In the genomic region with DNA sequence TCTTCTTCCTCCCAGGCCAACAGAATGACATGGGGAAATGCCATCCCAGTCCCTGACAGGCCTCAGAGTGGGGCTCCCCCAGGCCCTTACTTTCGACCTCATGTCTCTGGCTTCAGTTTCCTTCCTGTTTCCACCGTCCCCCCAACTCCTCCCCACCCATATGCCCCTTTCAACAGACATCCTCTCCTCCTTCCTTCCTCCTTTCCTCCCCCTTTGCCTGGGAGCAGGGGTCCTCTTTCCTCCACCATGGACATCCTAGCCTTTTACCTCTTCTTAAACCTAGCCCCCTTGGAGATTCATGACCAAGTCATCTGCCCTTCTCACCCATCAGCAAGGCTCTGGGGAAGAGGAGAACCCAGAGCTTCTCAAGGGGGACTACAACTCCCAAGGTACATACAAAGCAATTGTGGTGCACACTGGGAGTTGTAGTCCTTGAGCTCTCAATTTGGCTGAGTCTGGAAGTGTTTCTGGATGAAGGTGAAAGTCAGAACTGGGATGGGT, we compare ENCODE assay signal across 1 cellular context.
TF ChIP-seq lines count a peak whose summit lies in the region.

No MANE protein-coding gene starts in this region.

TF ChIP-seq in HCT116, 20 proteins besides CTCF, POLR2A, EP300 and RAD21 (continued from another document):
- TF ChIP-seq CEBPB (IDR thresholded peaks at IDR 0.05; ENCODE audit: low read depth) (no peak), TCF7L2 (IDR thresholded peaks at IDR 0.05; ENCODE audit: borderline replicate concordance, extremely low read depth, insufficient read depth, insufficient read length) (no peak), ATF3 (IDR thresholded peaks at IDR 0.05) (no peak), SIN3A (IDR thresholded peaks at IDR 0.05; ENCODE audit: low read depth) (no peak), ELF1 (IDR thresholded peaks at IDR 0.05; ENCODE audit: borderline replicate concordance, low read depth) (no peak), CBX3 (IDR thresholded peaks at IDR 0.05; ENCODE audit: low read depth) (no peak), SRF (IDR thresholded peaks at IDR 0.05; ENCODE audit: low read depth) (no peak), JUND (IDR thresholded peaks at IDR 0.05) (no peak), EGR1 (IDR thresholded peaks at IDR 0.05; ENCODE audit: low read depth) (no peak)
- TF ChIP-seq, protein P1, sequence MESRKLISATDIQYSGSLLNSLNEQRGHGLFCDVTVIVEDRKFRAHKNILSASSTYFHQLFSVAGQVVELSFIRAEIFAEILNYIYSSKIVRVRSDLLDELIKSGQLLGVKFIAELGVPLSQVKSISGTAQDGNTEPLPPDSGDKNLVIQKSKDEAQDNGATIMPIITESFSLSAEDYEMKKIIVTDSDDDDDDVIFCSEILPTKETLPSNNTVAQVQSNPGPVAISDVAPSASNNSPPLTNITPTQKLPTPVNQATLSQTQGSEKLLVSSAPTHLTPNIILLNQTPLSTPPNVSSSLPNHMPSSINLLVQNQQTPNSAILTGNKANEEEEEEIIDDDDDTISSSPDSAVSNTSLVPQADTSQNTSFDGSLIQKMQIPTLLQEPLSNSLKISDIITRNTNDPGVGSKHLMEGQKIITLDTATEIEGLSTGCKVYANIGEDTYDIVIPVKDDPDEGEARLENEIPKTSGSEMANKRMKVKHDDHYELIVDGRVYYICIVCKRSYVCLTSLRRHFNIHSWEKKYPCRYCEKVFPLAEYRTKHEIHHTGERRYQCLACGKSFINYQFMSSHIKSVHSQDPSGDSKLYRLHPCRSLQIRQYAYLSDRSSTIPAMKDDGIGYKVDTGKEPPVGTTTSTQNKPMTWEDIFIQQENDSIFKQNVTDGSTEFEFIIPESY (IDR thresholded peaks at IDR 0.05; ENCODE audit: extremely low read depth, insufficient replicate concordance, low read length) = no peak
